ENCODE assay signal across 8 cellular contexts in the genomic region with DNA sequence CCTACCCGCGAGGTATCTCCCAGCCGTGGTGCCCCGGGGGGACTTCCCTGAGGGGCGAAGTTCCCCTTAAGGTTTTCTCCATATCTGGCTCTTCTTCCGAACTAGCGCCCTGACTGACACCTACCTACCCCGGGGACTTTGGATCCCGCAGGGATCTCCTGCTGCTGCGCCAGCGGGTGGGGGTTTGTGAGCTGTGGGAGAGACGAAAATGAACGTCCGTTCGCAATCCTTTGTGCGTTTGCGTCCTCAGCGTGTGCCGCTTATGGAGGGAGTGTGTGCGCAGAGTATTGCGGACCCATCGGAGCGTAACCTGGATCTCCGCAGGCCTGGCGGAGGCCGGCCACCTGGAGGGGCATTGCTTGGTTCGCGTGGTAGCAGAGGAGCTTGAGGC. TPM values are rescaled to one million over a fixed set of nuclear protein-coding genes. Genes with fewer than 3 reads are reported as not detected.
DNase-seq lines count a peak whose midpoint lies in the region; ATAC-seq and TF ChIP-seq lines count a peak whose summit lies in the region.

No MANE protein-coding gene starts in this region.

- no peaks in the 10 kb centered on the region for H3K9me3 ChIP-seq in neutrophil

- peak overlapping the region; percentile 83 to 86 for H3K4me3 ChIP-seq in neutrophil (ENCODE audit: low read depth in 1 of 2, low read length in 1 of 2)

- DNase-seq in NCI-H510A treated with DMSO at 0.1 percent for 48 hours (lab: John Stamatoyannopoulos, UW) (peak; percentile 3), NCI-H510A (lab: John Stamatoyannopoulos, UW) (no peak), NCI-H1930 (lab: John Stamatoyannopoulos, UW) (peak; percentile 9 to 35), globus pallidus (ENCODE audit: low spot score) (peak; percentile 4), OCI-M2 (lab: John Stamatoyannopoulos, UW; ENCODE audit: unreplicated experiment) (no peak)
- DNase-seq in activated T-helper 1 cell treated with anti-CD3 and anti-CD28 coated beads, Interleukin-12 subunit alpha, Interleukin-12 subunit beta, Interleukin-2, Interleukin-4 antibody, amounts not matched to agents 30 ng/mL and 10 ng/mL and 1 ng/mL, durations not matched to agents 14 hours and 24 hours and 36 hours (ENCODE audit: low spot score), result peak; percentile 19

- no peaks in the 10 kb centered on the region for H3K9me3 Mint-ChIP-seq in activated T-helper 1 cell treated with anti-CD3 and anti-CD28 coated beads, Interleukin-12 subunit alpha, Interleukin-12 subunit beta, Interleukin-2, Interleukin-4 antibody, amounts not matched to agents 30 ng/mL and 10 ng/mL and 1 ng/mL, durations not matched to agents 14 hours and 24 hours and 36 hours

- H3K27me3 ChIP-seq in neutrophil, result no peaks in the 10 kb centered on the region

- peak overlapping the region; percentile 85 for H3K27ac Mint-ChIP-seq in activated T-helper 1 cell treated with anti-CD3 and anti-CD28 coated beads, Interleukin-12 subunit alpha, Interleukin-12 subunit beta, Interleukin-2, Interleukin-4 antibody, amounts not matched to agents 30 ng/mL and 10 ng/mL and 1 ng/mL, durations not matched to agents 14 hours and 24 hours and 36 hours

- peaks cover 40% of the 10 kb centered on the region for H3K4me1 Mint-ChIP-seq in activated T-helper 1 cell treated with anti-CD3 and anti-CD28 coated beads, Interleukin-12 subunit alpha, Interleukin-12 subunit beta, Interleukin-2, Interleukin-4 antibody, amounts not matched to agents 30 ng/mL and 10 ng/mL and 1 ng/mL, durations not matched to agents 14 hours and 24 hours and 36 hours (ENCODE audit: low read depth)

- peak overlapping the region; percentile 83 for H3K27ac ChIP-seq in neutrophil

- peaks cover 29% of the 10 kb centered on the region for H3K36me3 Mint-ChIP-seq in activated T-helper 1 cell treated with anti-CD3 and anti-CD28 coated beads, Interleukin-12 subunit alpha, Interleukin-12 subunit beta, Interleukin-2, Interleukin-4 antibody, amounts not matched to agents 30 ng/mL and 10 ng/mL and 1 ng/mL, durations not matched to agents 14 hours and 24 hours and 36 hours (ENCODE audit: low read depth)

- peak; percentile 23 for ATAC-seq in HG02763 (IDR thresholded peaks at IDR 0.05; ENCODE audit: unreplicated experiment)

- H3K4me1 ChIP-seq in neutrophil (ENCODE audit: control insufficient read depth in 1 of 2, insufficient read depth in 1 of 2, low read depth in 1 of 2, low read length in 1 of 2), result peaks cover 14 to 20% of the 10 kb centered on the region in 2 experiments

- intact Hi-C loops in activated T-helper 1 cell treated with anti-CD3 and anti-CD28 coated beads, Interleukin-12 subunit alpha, Interleukin-12 subunit beta, Interleukin-2, Interleukin-4 antibody, amounts not matched to agents 30 ng/mL and 10 ng/mL and 1 ng/mL, durations not matched to agents 14 hours and 24 hours and 36 hours (cut with micrococcal nuclease), result loop anchor here (5.0 to 10.0 kb wide), 2 partner anchors 169 to 452 kb away; partner anchors contain the start of gene SIN3A

- H3K36me3 ChIP-seq in neutrophil, result peaks cover 12% of the 10 kb centered on the region

- no peaks in the 10 kb centered on the region for H3K27me3 Mint-ChIP-seq in activated T-helper 1 cell treated with anti-CD3 and anti-CD28 coated beads, Interleukin-12 subunit alpha, Interleukin-12 subunit beta, Interleukin-2, Interleukin-4 antibody, amounts not matched to agents 30 ng/mL and 10 ng/mL and 1 ng/mL, durations not matched to agents 14 hours and 24 hours and 36 hours (ENCODE audit: insufficient read depth)

- H3K4me3 Mint-ChIP-seq in activated T-helper 1 cell treated with anti-CD3 and anti-CD28 coated beads, Interleukin-12 subunit alpha, Interleukin-12 subunit beta, Interleukin-2, Interleukin-4 antibody, amounts not matched to agents 30 ng/mL and 10 ng/mL and 1 ng/mL, durations not matched to agents 14 hours and 24 hours and 36 hours, result peak overlapping the region; percentile 99

- no peak for TF ChIP-seq CTCF in neutrophil (IDR thresholded peaks at IDR 0.05)

RNA-seq across cellular contexts. Expression of gene FBXO22, which starts 0.6 kb away (rescaled TPM):
- 49.4 and 50.0 TPM in 2 replicates for total RNA-seq in activated T-helper 1 cell treated with anti-CD3 and anti-CD28 coated beads, Interleukin-12 subunit alpha, Interleukin-12 subunit beta, Interleukin-2, Interleukin-4 antibody, amounts not matched to agents 30 ng/mL and 10 ng/mL and 1 ng/mL, durations not matched to agents 14 hours and 24 hours and 36 hours

Comparison
In these comparisons a context has a peak if more than half of its experiments do, and no peak if none do; other contexts are left out.
1. DNase-seq: peak in NCI-H510A treated with DMSO at 0.1 percent for 48 hours (single experiment), NCI-H1930 (2 of 2), activated T-helper 1 cell treated with anti-CD3 and anti-CD28 coated beads, Interleukin-12 subunit alpha, Interleukin-12 subunit beta, Interleukin-2, Interleukin-4 antibody, amounts not matched to agents 30 ng/mL and 10 ng/mL and 1 ng/mL, durations not matched to agents 14 hours and 24 hours and 36 hours (single experiment) and globus pallidus (single experiment); none in NCI-H510A (single experiment) and OCI-M2 (single experiment).